1 cellular context compared by ENCODE assay signal in the genomic region with DNA sequence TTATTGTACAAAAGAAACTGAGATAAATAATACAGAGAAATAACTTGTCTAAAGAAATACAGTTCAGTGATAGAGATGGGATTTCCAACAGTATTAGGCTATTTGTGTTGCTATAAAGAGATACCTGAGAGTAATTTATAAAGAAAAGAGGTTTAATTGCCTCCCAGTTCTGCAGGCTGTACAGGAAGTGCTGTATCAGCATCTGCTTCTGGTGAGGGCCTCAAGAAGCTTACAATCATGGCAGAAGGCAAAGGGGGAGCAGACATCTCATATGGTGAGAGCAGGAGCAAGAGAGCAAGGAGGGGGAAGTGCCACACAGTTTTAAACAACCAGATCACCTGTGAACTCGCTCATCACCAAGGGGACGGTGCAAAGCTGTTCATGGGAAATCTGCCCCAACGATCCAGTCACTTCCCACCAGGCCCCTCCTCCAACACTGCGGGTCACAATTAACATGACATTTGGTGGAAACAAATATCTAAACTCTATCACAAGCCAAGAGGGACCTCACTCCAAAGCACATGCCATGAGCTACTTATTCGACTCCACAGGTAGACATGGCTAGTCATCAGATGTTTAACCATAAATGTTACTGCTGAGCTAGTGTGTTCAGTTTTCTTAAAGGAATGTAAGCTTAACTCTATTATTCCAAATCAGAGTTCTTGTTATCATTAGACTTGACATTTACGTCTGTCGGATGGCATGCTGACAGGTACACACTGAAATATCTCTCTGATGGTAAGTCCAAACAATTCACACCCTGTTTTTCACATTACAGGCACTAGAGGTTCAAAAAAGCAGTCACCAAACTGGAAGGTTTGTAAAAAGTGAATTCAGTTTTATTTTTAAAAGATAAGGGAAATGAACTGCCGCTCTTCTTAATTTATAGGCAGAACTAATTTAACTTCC.
TF ChIP-seq lines count a peak whose summit lies in the region.

No MANE protein-coding gene starts in this region.

TF ChIP-seq in H1, 55 proteins besides CTCF, POLR2A, EP300 and RAD21:
- TF ChIP-seq ASH2L (IDR thresholded peaks at IDR 0.05; ENCODE audit: low read length) (no peak), RBBP5 (IDR thresholded peaks at IDR 0.05; ENCODE audit: borderline replicate concordance, low read depth, low read length) (no peak), KDM1A (IDR thresholded peaks at IDR 0.05; ENCODE audit: borderline replicate concordance, low read length) (no peak), TAF7 (optimal IDR thresholded peaks at IDR 0.05; ENCODE audit: borderline replicate concordance, low read depth, low read length) (no peak), CBX5 (IDR thresholded peaks at IDR 0.05; ENCODE audit: low read depth, low read length) (no peak), SIX5 (IDR thresholded peaks at IDR 0.05; ENCODE audit: low read depth, low read length) (no peak), JUN (IDR thresholded peaks at IDR 0.05; ENCODE audit: low read depth, low read length) (no peak), SP4 (IDR thresholded peaks at IDR 0.05; ENCODE audit: low read length) (no peak), SIN3A (conservative IDR thresholded peaks at IDR 0.05 in 1 of 2, IDR thresholded peaks at IDR 0.05 in 1 of 2; ENCODE audit: low read depth in 1 of 2, low read length in 2 of 2) (no peak), CEBPB (IDR thresholded peaks at IDR 0.05; ENCODE audit: low read depth, low read length) (no peak), NANOG (IDR thresholded peaks at IDR 0.05; ENCODE audit: insufficient read depth, low read depth, low read length, poor library complexity, severe bottlenecking) (no peak), POU5F1 (IDR thresholded peaks at IDR 0.05; ENCODE audit: low read depth, low read length) (no peak), YY1 (IDR thresholded peaks at IDR 0.05; ENCODE audit: low read depth, low read length) (no peak), CREB1 (IDR thresholded peaks at IDR 0.05) (no peak), HDAC6 (IDR thresholded peaks at IDR 0.05; ENCODE audit: low read depth, low read length) (no peak)
- TF ChIP-seq, protein P1, sequence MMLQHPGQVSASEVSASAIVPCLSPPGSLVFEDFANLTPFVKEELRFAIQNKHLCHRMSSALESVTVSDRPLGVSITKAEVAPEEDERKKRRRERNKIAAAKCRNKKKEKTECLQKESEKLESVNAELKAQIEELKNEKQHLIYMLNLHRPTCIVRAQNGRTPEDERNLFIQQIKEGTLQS (IDR thresholded peaks at IDR 0.05; ENCODE audit: insufficient read depth, low read depth, low read length), result no peak
TF ChIP-seq in H1: peak in this region for 0.
